In genomic region chr3:172009736-172010254, GRCh38 we compare ENCODE assay signal across 24 cellular contexts. TPM values are rescaled to one million over a fixed set of nuclear protein-coding genes. Genes with fewer than 3 reads are reported as not detected.
DNase-seq lines count a peak whose midpoint lies in the region; FAIRE-seq and TF ChIP-seq lines count a peak whose summit lies in the region.
"Had no signal": no experiment of that assay in that cellular context is flagged by ENCODE, and none has a peak within 500 bp of the region (broad histone marks: within the 10 kb centered on the region; RNA-seq: fewer than 3 reads in every experiment).

No MANE protein-coding gene starts in this region.

- TF ChIP-seq POLR2A in GM12891 (IDR thresholded peaks at IDR 0.05; ENCODE audit: low read depth, low read length): no peak

- H4K20me1 ChIP-seq in smooth muscle cell (ENCODE audit: low read depth): no peaks in the 10 kb centered on the region
- H4K20me1 ChIP-seq: BLaER1 had no signal

- H3K4me1 ChIP-seq in cardiac muscle cell (ENCODE audit: low read depth) (no peaks in the 10 kb centered on the region), left ventricle myocardium inferior (no peaks in the 10 kb centered on the region), smooth muscle cell (ENCODE audit: low read depth) (peaks cover 3% of the 10 kb centered on the region)
- H3K4me1 ChIP-seq: BLaER1, right atrium auricular region had no signal

- H3K9ac ChIP-seq in smooth muscle cell (ENCODE audit: low read depth): no peak overlapping the region
- H3K9ac ChIP-seq: BLaER1 had no signal

- intact Hi-C loops in left ventricle myocardium inferior (cut with micrococcal nuclease): no loop called here

- no peak overlapping the region for H3K4me2 ChIP-seq in smooth muscle cell
- H3K4me2 ChIP-seq: BLaER1 had no signal

- H3K36me3 ChIP-seq in cardiac muscle cell (no peaks in the 10 kb centered on the region), left ventricle myocardium inferior (no peaks in the 10 kb centered on the region), smooth muscle cell (ENCODE audit: low read depth) (no peaks in the 10 kb centered on the region)
- H3K36me3 ChIP-seq: BLaER1, right atrium auricular region, WERI-Rb-1 had no signal

- H3K27me3 ChIP-seq in cardiac muscle cell (no peaks in the 10 kb centered on the region), left ventricle myocardium inferior (ENCODE audit: low read depth) (no peaks in the 10 kb centered on the region), smooth muscle cell (ENCODE audit: low read depth) (no peaks in the 10 kb centered on the region)
- H3K27me3 ChIP-seq: BLaER1, right atrium auricular region had no signal

- H3K79me2 ChIP-seq in smooth muscle cell (ENCODE audit: low read depth): no peaks in the 10 kb centered on the region

- H2AFZ ChIP-seq in smooth muscle cell (ENCODE audit: low read depth): peak overlapping the region; percentile 50

- no peak for TF ChIP-seq CTCF in cardiac muscle cell (IDR thresholded peaks at IDR 0.05; ENCODE audit: low read depth, low read length)
- TF ChIP-seq CTCF in left ventricle myocardium inferior (IDR thresholded peaks at IDR 0.05; ENCODE audit: borderline replicate concordance): no peak
- TF ChIP-seq CTCF in smooth muscle cell (IDR thresholded peaks at IDR 0.05; ENCODE audit: borderline replicate concordance, insufficient read depth, poor library complexity, severe bottlenecking): no peak

- FAIRE-seq in GM12891 (lab: Jason Lieb, UNC): no peak
- FAIRE-seq: endometrium, GM12892 had no signal

- 68% methylated on average over 4 of the region's 4 CpGs for WGBS in smooth muscle cell (ENCODE audit: low lambda C conversion rate)

- H3K9me3 ChIP-seq in cardiac muscle cell (ENCODE audit: low read depth) (no peaks in the 10 kb centered on the region), left ventricle myocardium inferior (replicated peaks) (no peaks in the 10 kb centered on the region), smooth muscle cell (replicated peaks; ENCODE audit: low read depth) (no peaks in the 10 kb centered on the region)
- H3K9me3 ChIP-seq: BLaER1, Caco-2, right atrium auricular region had no signal

- H3F3A ChIP-seq in smooth muscle cell (ENCODE audit: low read depth): no peaks in the 10 kb centered on the region

- H3K4me3 ChIP-seq in cardiac muscle cell (no peak overlapping the region), left ventricle myocardium inferior (no peak overlapping the region), smooth muscle cell (no peak overlapping the region)
- H3K4me3 ChIP-seq: BLaER1, right atrium auricular region had no signal

- H3K27ac ChIP-seq in cardiac muscle cell (peak overlapping the region; percentile 31), left ventricle myocardium inferior (replicated peaks) (no peak overlapping the region), smooth muscle cell (ENCODE audit: low read depth) (no peak overlapping the region)
- H3K27ac ChIP-seq: BLaER1, right atrium auricular region, WERI-Rb-1 had no signal

- DNase-seq in cardiac muscle cell (ENCODE audit: low read depth in 1 of 2, low spot score in 1 of 2) (no peak), left ventricle myocardium inferior (no peak), NCI-H774 (lab: John Stamatoyannopoulos, UW) (peak; percentile 14), iPS-NIHi7 (ENCODE audit: extremely low spot score) (peak; percentile 16), smooth muscle cell (lab: John Stamatoyannopoulos, UW; ENCODE audit: unreplicated experiment) (no peak), GM12891 (ENCODE audit: insufficient read length, low spot score) (no peak), occipital lobe (lab: John Stamatoyannopoulos, UW) (no peak)
- no peak for DNase-seq in stimulated activated CD4-positive, alpha-beta T cell treated with anti-CD3 and anti-CD28 coated beads, Interleukin-4, amount 100 ng/mL, for 24 hours
- DNase-seq: ACHN; activated CD8-positive, alpha-beta memory T cell treated with anti-CD3 and anti-CD28 coated beads, Interleukin-2, amount 50 U/mL, for 4 hours; aorta; Caco-2; caudate nucleus; mammary epithelial cell; NCI-H2171; NCI-H524 treated with DMSO at 0.1 percent for 48 hours; Right ventricle myocardium superior; stimulated activated CD4-positive, alpha-beta T cell treated with anti-CD3 and anti-CD28 coated beads, Interleukin-12 subunit alpha, Interleukin-12 subunit beta, amount 100 ng/mL, for 4 hours; T-helper 9 cell; WERI-Rb-1 had no signal

TF ChIP-seq in GM12891, 5 proteins besides CTCF, POLR2A, EP300 and RAD21:
- TF ChIP-seq TAF1 (IDR thresholded peaks at IDR 0.05; ENCODE audit: low read depth, low read length) (no peak), POLR2AphosphoS5 (IDR thresholded peaks at IDR 0.05; ENCODE audit: low read depth, low read length) (no peak), SPI1 (IDR thresholded peaks at IDR 0.05; ENCODE audit: low read depth, low read length) (no peak), POU2F2 (IDR thresholded peaks at IDR 0.05; ENCODE audit: low read depth, low read length) (no peak), PAX5 (IDR thresholded peaks at IDR 0.05; ENCODE audit: insufficient read depth, low read length, severe bottlenecking) (no peak)

RNA-seq across cellular contexts. Expression of gene FNDC3B, which starts 29.6 kb away (rescaled TPM):
- 56.8 and 62.3 TPM in 2 replicates for total RNA-seq in cardiac muscle cell
- polyA plus RNA-seq in cardiac muscle cell: 52.2 and 55.2 TPM in 2 replicates
- total RNA-seq in left ventricle myocardium inferior: 75.7 TPM
- total RNA-seq in smooth muscle cell: 265 and 294 TPM in 2 replicates
- polyA plus RNA-seq in smooth muscle cell: 149 and 161 TPM in 2 replicates
- polyA plus RNA-seq in GM12891 (2012; ENCODE audit: low read depth, missing spikeins): 3.1 TPM
- total RNA-seq in occipital lobe: 19.3 TPM

Comparison
In these comparisons a context has a peak if more than half of its experiments do, and no peak if none do; other contexts are left out.
1. DNase-seq: peak in NCI-H774 (single experiment) and iPS-NIHi7 (single experiment); none in cardiac muscle cell (0 of 2), left ventricle myocardium inferior (single experiment), smooth muscle cell (single experiment), stimulated activated CD4-positive, alpha-beta T cell treated with anti-CD3 and anti-CD28 coated beads, Interleukin-4, amount 100 ng/mL, for 24 hours (single experiment), GM12891 (single experiment) and occipital lobe (single experiment).